Comparison of ENCODE assay signal across 14 cellular contexts in genomic region chr7:113083834-113084498, GRCh38. TPM values are rescaled to one million over a fixed set of nuclear protein-coding genes. Genes with fewer than 3 reads are reported as not detected.
"Had no signal": no experiment of that assay in that cellular context is flagged by ENCODE, and none has a peak within 500 bp of the region (broad histone marks: within the 10 kb centered on the region; RNA-seq: fewer than 3 reads in every experiment).

No MANE protein-coding gene starts in this region.

- H3K4me3 Mint-ChIP-seq: activated naive CD8-positive, alpha-beta T cell treated with anti-CD3 and anti-CD28 coated beads, Interleukin-2, amount 10 ng/mL, durations not matched to agents 7 days and 5 days; natural killer cell; stimulated activated effector memory CD8-positive, alpha-beta T cell treated with anti-CD3 and anti-CD28 coated beads, Interleukin-12 subunit alpha, Interleukin-12 subunit beta, amount 100 ng/mL, for 72 hours had no signal

- H3K4me3 ChIP-seq: ascending aorta, colonic mucosa, esophagus muscularis mucosa, tibial artery had no signal

- H3K9me3 ChIP-seq: ascending aorta, colonic mucosa, esophagus muscularis mucosa, tibial artery had no signal

- H3K36me3 ChIP-seq: ascending aorta, colonic mucosa, esophagus muscularis mucosa, tibial artery had no signal

- H3K4me1 Mint-ChIP-seq: natural killer cell; stimulated activated effector memory CD8-positive, alpha-beta T cell treated with anti-CD3 and anti-CD28 coated beads, Interleukin-12 subunit alpha, Interleukin-12 subunit beta, amount 100 ng/mL, for 72 hours had no signal

- H3K27ac Mint-ChIP-seq: activated naive CD8-positive, alpha-beta T cell treated with anti-CD3 and anti-CD28 coated beads, Interleukin-2, amount 10 ng/mL, durations not matched to agents 7 days and 5 days; natural killer cell; stimulated activated effector memory CD8-positive, alpha-beta T cell treated with anti-CD3 and anti-CD28 coated beads, Interleukin-12 subunit alpha, Interleukin-12 subunit beta, amount 100 ng/mL, for 72 hours had no signal

- H3K9me3 Mint-ChIP-seq: activated naive CD8-positive, alpha-beta T cell treated with anti-CD3 and anti-CD28 coated beads, Interleukin-2, amount 10 ng/mL, durations not matched to agents 7 days and 5 days; natural killer cell; stimulated activated effector memory CD8-positive, alpha-beta T cell treated with anti-CD3 and anti-CD28 coated beads, Interleukin-12 subunit alpha, Interleukin-12 subunit beta, amount 100 ng/mL, for 72 hours had no signal

- DNase-seq: activated CD4-positive, alpha-beta T cell treated with anti-CD3 and anti-CD28 coated beads, Interleukin-2, amount 50 U/mL, for 4 hours; activated naive CD4-positive, alpha-beta T cell; activated naive CD8-positive, alpha-beta T cell treated with anti-CD3 and anti-CD28 coated beads, Interleukin-2, amount 10 ng/mL, durations not matched to agents 7 days and 5 days; activated T-cell treated with anti-CD3 and anti-CD28 coated beads for 4 hours; colonic mucosa; effector CD4-positive, alpha-beta T cell; mesendoderm; natural killer cell; stimulated activated CD4-positive, alpha-beta T cell treated with anti-CD3 and anti-CD28 coated beads, Interleukin-12 subunit alpha, Interleukin-12 subunit beta, amount 100 ng/mL, for 4 hours; stimulated activated CD4-positive, alpha-beta T cell treated with anti-CD3 and anti-CD28 coated beads, Interleukin-2, amount 100 ng/mL, for 24 hours; tibial artery had no signal

- H3K36me3 Mint-ChIP-seq: activated naive CD8-positive, alpha-beta T cell treated with anti-CD3 and anti-CD28 coated beads, Interleukin-2, amount 10 ng/mL, durations not matched to agents 7 days and 5 days; natural killer cell; stimulated activated effector memory CD8-positive, alpha-beta T cell treated with anti-CD3 and anti-CD28 coated beads, Interleukin-12 subunit alpha, Interleukin-12 subunit beta, amount 100 ng/mL, for 72 hours had no signal

- H3K4me1 ChIP-seq: colonic mucosa had no signal

- H3K27ac ChIP-seq: ascending aorta, colonic mucosa, esophagus muscularis mucosa, tibial artery had no signal

- H3K27me3 ChIP-seq: ascending aorta, tibial artery had no signal

RNA-seq across cellular contexts. Expression of gene GPR85, which starts 2.7 kb away (rescaled TPM):
- total RNA-seq: activated naive CD8-positive, alpha-beta T cell treated with anti-CD3 and anti-CD28 coated beads, Interleukin-2, amount 10 ng/mL, durations not matched to agents 7 days and 5 days; ascending aorta; natural killer cell had no signal
